23 cellular contexts compared by ENCODE assay signal in the genomic region with DNA sequence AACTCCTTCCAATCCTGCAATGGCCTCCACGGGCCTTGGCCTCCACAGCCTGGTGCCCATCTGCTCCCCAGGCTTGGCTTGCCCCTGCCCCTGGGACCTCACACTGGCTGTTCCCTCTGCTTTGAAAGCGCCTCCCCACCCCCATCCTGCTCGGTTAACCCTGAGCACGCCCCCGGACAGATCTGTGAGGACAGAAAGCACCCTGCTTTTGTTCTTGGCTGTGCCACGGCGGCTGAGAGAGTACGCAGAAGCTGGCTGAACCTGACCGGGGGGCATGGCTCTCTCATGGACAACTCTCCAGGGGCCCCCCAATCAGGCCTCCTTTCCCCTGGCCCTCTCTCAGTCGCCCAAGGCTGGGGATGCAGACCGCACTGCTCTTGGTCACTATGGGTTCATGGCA. TPM values are rescaled to one million over a fixed set of nuclear protein-coding genes. Genes with fewer than 3 reads are reported as not detected.
DNase-seq lines count a peak whose midpoint lies in the region; ATAC-seq and TF ChIP-seq lines count a peak whose summit lies in the region.
"Had no signal": no experiment of that assay in that cellular context is flagged by ENCODE, and none has a peak within 500 bp of the region (broad histone marks: within the 10 kb centered on the region; RNA-seq: fewer than 3 reads in every experiment).

No MANE protein-coding gene starts in this region.

- H3K4me3 Mint-ChIP-seq in nephron progenitor cell = no peak overlapping the region
- H3K4me3 Mint-ChIP-seq in stimulated activated effector memory CD8-positive, alpha-beta T cell treated with anti-CD3 and anti-CD28 coated beads, Interleukin-12 subunit alpha, Interleukin-12 subunit beta, amount 100 ng/mL, for 72 hours = no peak overlapping the region
- H3K4me3 Mint-ChIP-seq: CD8-positive, alpha-beta T cell; H9 had no signal

- H3K36me3 ChIP-seq in BLaER1 = peaks cover 62% of the 10 kb centered on the region

- H3K9me3 Mint-ChIP-seq in nephron progenitor cell = no peaks in the 10 kb centered on the region
- no peaks in the 10 kb centered on the region for H3K9me3 Mint-ChIP-seq in stimulated activated effector memory CD8-positive, alpha-beta T cell treated with anti-CD3 and anti-CD28 coated beads, Interleukin-12 subunit alpha, Interleukin-12 subunit beta, amount 100 ng/mL, for 72 hours
- H3K9me3 Mint-ChIP-seq: CD8-positive, alpha-beta T cell; H9 had no signal

- peak overlapping the region; percentile 88 for H3K27ac Mint-ChIP-seq in nephron progenitor cell
- peak overlapping the region; percentile 84 for H3K27ac Mint-ChIP-seq in stimulated activated effector memory CD8-positive, alpha-beta T cell treated with anti-CD3 and anti-CD28 coated beads, Interleukin-12 subunit alpha, Interleukin-12 subunit beta, amount 100 ng/mL, for 72 hours
- H3K27ac Mint-ChIP-seq: CD8-positive, alpha-beta T cell had no signal

- peaks cover 45% of the 10 kb centered on the region for H3K4me1 Mint-ChIP-seq in nephron progenitor cell
- no peaks in the 10 kb centered on the region for H3K4me1 Mint-ChIP-seq in stimulated activated effector memory CD8-positive, alpha-beta T cell treated with anti-CD3 and anti-CD28 coated beads, Interleukin-12 subunit alpha, Interleukin-12 subunit beta, amount 100 ng/mL, for 72 hours

- TF ChIP-seq CTCF in VCaP (conservative IDR thresholded peaks at IDR 0.05) (no peak), nephron progenitor cell (IDR thresholded peaks at IDR 0.05) (no peak), lower leg skin (IDR thresholded peaks at IDR 0.05) (no peak)

- H3K9ac ChIP-seq in BLaER1 = no peak overlapping the region; the same call in 1 of the 2 replicates

- TF ChIP-seq POLR2A in lower leg skin (IDR thresholded peaks at IDR 0.05) = no peak

- intact Hi-C loops in lower leg skin (cut with DNase I; ENCODE audit: low total_unique reads) = no loop called here

- DNase-seq in nephron progenitor cell (no peak), lower leg skin (ENCODE audit: low spot score in 2 of 2) (no peak), GOT3 (lab: John Stamatoyannopoulos, UW) (no peak)
- no peak for DNase-seq in stimulated activated effector memory CD8-positive, alpha-beta T cell treated with anti-CD3 and anti-CD28 coated beads, Interleukin-12 subunit alpha, Interleukin-12 subunit beta, amount 100 ng/mL, for 72 hours (ENCODE audit: low spot score in 2 of 2)
- DNase-seq: C1 segment of cervical spinal cord; Caco-2; CD8-positive, alpha-beta T cell; H9; KBM-7; MG63; NCI-H446 treated with DMSO at 0.1 percent for 48 hours; NCI-H526; NCI-H82; NK-92 treated with Interleukin-12 subunit alpha and Interleukin-12 subunit beta, amount 100 ng/mL, for 24 hours; PC-9; SJCRH30 had no signal

- H3K36me3 Mint-ChIP-seq in nephron progenitor cell (ENCODE audit: low read depth) = peaks cover 41% of the 10 kb centered on the region
- peaks cover 63% of the 10 kb centered on the region for H3K36me3 Mint-ChIP-seq in stimulated activated effector memory CD8-positive, alpha-beta T cell treated with anti-CD3 and anti-CD28 coated beads, Interleukin-12 subunit alpha, Interleukin-12 subunit beta, amount 100 ng/mL, for 72 hours

- peak overlapping the region; percentile 51 for H3K27ac ChIP-seq in BLaER1
- peak overlapping the region; percentile 90 for H3K27ac ChIP-seq in VCaP
- H3K27ac ChIP-seq: PC-9, SJCRH30 had no signal

- H3K4me3 ChIP-seq in BLaER1 (no peak overlapping the region), lower leg skin (ENCODE audit: low read depth, poor library complexity, severe bottlenecking) (no peak overlapping the region)
- H3K4me3 ChIP-seq: GM12878, MG63, PC-9, SJCRH30 had no signal

- H3K4me2 ChIP-seq in BLaER1 = peak overlapping the region; percentile 79
- H3K4me2 ChIP-seq: PC-9 had no signal

- H3K27me3 Mint-ChIP-seq in nephron progenitor cell (ENCODE audit: low read depth, poor library complexity) = no peaks in the 10 kb centered on the region

- peaks cover 100% of the 10 kb centered on the region for H3K4me1 ChIP-seq in BLaER1
- H3K4me1 ChIP-seq: Caco-2, SJCRH30 had no signal

- 92% methylated on average over 11 of the region's 11 CpGs for WGBS in lower leg skin, 2 donors

- H4K20me1 ChIP-seq in BLaER1 = peaks cover 28% of the 10 kb centered on the region; the same call in 1 of the 2 replicates

- no peaks in the 10 kb centered on the region for H3K9me3 ChIP-seq in BLaER1
- H3K9me3 ChIP-seq: Caco-2, MG63, SJCRH30 had no signal

- no peak for ATAC-seq in stimulated activated effector memory CD8-positive, alpha-beta T cell treated with anti-CD3 and anti-CD28 coated beads, Interleukin-12 subunit alpha, Interleukin-12 subunit beta, amount 100 ng/mL, for 72 hours
- no peak for ATAC-seq in GM18868 (IDR thresholded peaks at IDR 0.05; ENCODE audit: unreplicated experiment)
- ATAC-seq: CD8-positive, alpha-beta T cell; GM12878; Right ventricle myocardium inferior; SK-N-SH treated with all-trans-retinoic acid at 6 μM for 48 hours had no signal

- H3K27me3 ChIP-seq in BLaER1 = no peaks in the 10 kb centered on the region
- H3K27me3 ChIP-seq: MG63, SJCRH30 had no signal

RNA-seq across cellular contexts. Expression of gene RASL10A, which starts 20.2 kb away (rescaled TPM):
- 1 to 10 TPM in 2 of 4 donors, under 1 TPM in 2; 0.17 to 2.9 (median 0.80) TPM for total RNA-seq in lower leg skin
- total RNA-seq: A172, PC-9 had no signal

RNA-seq across cellular contexts. Expression of gene GAS2L1, which starts 29.2 kb away (rescaled TPM):
- total RNA-seq in lower leg skin = 10 to 100 TPM; 58.0 to 75.0 (median 67.8) TPM
- total RNA-seq: CD8-positive, alpha-beta T cell had no signal

RNA-seq across cellular contexts. Expression of gene AP1B1, which starts 52.7 kb away (rescaled TPM):
- 10 to 100 TPM; 65.4 to 95.5 (median 79.0) TPM for total RNA-seq in lower leg skin
